34 cellular contexts compared by ENCODE assay signal in genomic region chr4:38426532-38426931, GRCh38.
"Had no signal": no experiment of that assay in that cellular context is flagged by ENCODE, and none has a peak within 500 bp of the region (broad histone marks: within the 10 kb centered on the region; RNA-seq: fewer than 3 reads in every experiment).

No MANE protein-coding gene starts in this region.

- H3K4me3 ChIP-seq: MG63 had no signal

- H3K36me3 ChIP-seq: MG63 had no signal

- H3K9me3 ChIP-seq: MG63 had no signal

- DNase-seq: Karpas-422, Kasumi-1, MG63, MM.1S, MV-4-11, NCI-H1048, NCI-H1092, NCI-H1092 treated with DMSO at 0.1 percent for 48 hours, NCI-H1105, NCI-H1105 treated with DMSO at 0.1 percent for 48 hours, NCI-H1417, NCI-H1417 treated with DMSO at 0.1 percent for 48 hours, NCI-H1436, NCI-H1436 treated with DMSO at 0.1 percent for 48 hours, NCI-H146, NCI-H1694, NCI-H1694 treated with DMSO at 0.1 percent for 48 hours, NCI-H187, NCI-H187 treated with DMSO at 0.1 percent for 48 hours, NCI-H1930, NCI-H2029, NCI-H2029 treated with DMSO at 0.1 percent for 48 hours, NCI-H2081, NCI-H2081 treated with DMSO at 0.1 percent for 48 hours, NCI-H2107, NCI-H2171, NCI-H2171 treated with DMSO at 0.1 percent for 48 hours, NCI-H2227 treated with DMSO at 0.1 percent for 48 hours, NCI-H226, NCI-H345, NCI-H446, NCI-H446 treated with DMSO at 0.1 percent for 48 hours, NCI-H510A, NCI-H510A treated with DMSO at 0.1 percent for 48 hours had no signal

- H3K27me3 ChIP-seq: MG63 had no signal
